ENCODE assay signal across 19 cellular contexts in the genomic region with DNA sequence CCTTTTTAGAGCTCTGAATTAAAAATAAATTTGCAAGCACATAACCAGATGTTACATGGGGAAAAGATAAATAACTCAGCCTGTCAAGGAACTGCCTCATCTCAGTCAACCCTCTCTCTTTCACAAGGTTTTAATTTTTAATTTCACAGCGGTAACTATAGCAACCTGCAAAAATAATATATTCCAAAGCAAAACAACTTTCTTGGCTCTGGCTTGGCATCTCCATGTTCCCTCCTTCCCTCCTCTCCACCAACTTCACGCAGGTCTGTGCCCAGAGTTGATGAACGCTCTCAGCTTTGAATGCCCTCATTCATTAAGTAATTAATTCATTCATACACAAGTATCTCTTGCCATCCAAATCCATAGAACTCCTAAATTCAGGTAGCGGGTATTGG. TPM values are rescaled to one million over a fixed set of nuclear protein-coding genes. Genes with fewer than 3 reads are reported as not detected.
"Had no signal": no experiment of that assay in that cellular context is flagged by ENCODE, and none has a peak within 500 bp of the region (broad histone marks: within the 10 kb centered on the region; RNA-seq: fewer than 3 reads in every experiment).

No MANE protein-coding gene starts in this region.

- H3K4me1 Mint-ChIP-seq: activated CD4-positive, alpha-beta T cell treated with anti-CD3 and anti-CD28 coated beads, Interleukin-2, amount 10 ng/mL, durations not matched to agents 7 days and 5 days; activated naive CD4-positive, alpha-beta T cell treated with anti-CD3 and anti-CD28 coated beads, Interleukin-2, amount 50 U/mL, for 24 hours had no signal

- H3K36me3 ChIP-seq: cardiac muscle cell, left lung, stomach had no signal

- H3K4me3 ChIP-seq: cardiac muscle cell, left lung, psoas muscle, stomach had no signal

- H3K36me3 Mint-ChIP-seq: activated naive CD4-positive, alpha-beta T cell treated with anti-CD3 and anti-CD28 coated beads, Interleukin-2, amount 50 U/mL, for 24 hours had no signal

- ATAC-seq: activated T-cell treated with anti-CD3 and anti-CD28 coated beads, Interleukin-2, amount 50 U/mL, for 72 hours; left lung; psoas muscle; right cardiac atrium had no signal

- H3K9me3 ChIP-seq: left lung, psoas muscle, stomach had no signal

- H3K27ac Mint-ChIP-seq: activated CD4-positive, alpha-beta T cell treated with anti-CD3 and anti-CD28 coated beads, Interleukin-2, amount 10 ng/mL, durations not matched to agents 7 days and 5 days; activated T-cell treated with anti-CD3 and anti-CD28 coated beads, Interleukin-2, amount 50 U/mL, for 72 hours; T-helper 1 cell treated with Interleukin-12 subunit alpha and Interleukin-12 subunit beta and Interleukin-4 antibody, amounts not matched to agents 30 μg/mL and 1 μg/mL, for 36 hours had no signal

- H3K9me3 Mint-ChIP-seq: activated CD4-positive, alpha-beta T cell treated with anti-CD3 and anti-CD28 coated beads, Interleukin-2, amount 10 ng/mL, durations not matched to agents 7 days and 5 days; activated naive CD4-positive, alpha-beta T cell treated with anti-CD3 and anti-CD28 coated beads, Interleukin-2, amount 50 U/mL, for 24 hours; activated T-cell treated with anti-CD3 and anti-CD28 coated beads, Interleukin-2, amount 50 U/mL, for 72 hours; neural crest cell; T-helper 1 cell treated with Interleukin-12 subunit alpha and Interleukin-12 subunit beta and Interleukin-4 antibody, amounts not matched to agents 30 μg/mL and 1 μg/mL, for 36 hours had no signal

- H3K4me3 Mint-ChIP-seq: activated CD4-positive, alpha-beta T cell treated with anti-CD3 and anti-CD28 coated beads, Interleukin-2, amount 10 ng/mL, durations not matched to agents 7 days and 5 days; activated naive CD4-positive, alpha-beta T cell treated with anti-CD3 and anti-CD28 coated beads, Interleukin-2, amount 50 U/mL, for 24 hours; activated T-cell treated with anti-CD3 and anti-CD28 coated beads, Interleukin-2, amount 50 U/mL, for 72 hours; neural crest cell; T-helper 1 cell treated with Interleukin-12 subunit alpha and Interleukin-12 subunit beta and Interleukin-4 antibody, amounts not matched to agents 30 μg/mL and 1 μg/mL, for 36 hours had no signal

- H3K27ac ChIP-seq: cardiac muscle cell, psoas muscle, stomach had no signal

- DNase-seq: activated CD4-positive, alpha-beta T cell treated with anti-CD3 and anti-CD28 coated beads, Interleukin-2, amount 10 ng/mL, durations not matched to agents 7 days and 5 days; activated CD8-positive, alpha-beta memory T cell treated with anti-CD3 and anti-CD28 coated beads for 24 hours; activated effector memory CD4-positive, alpha-beta T cell treated with anti-CD3 and anti-CD28 coated beads, Interleukin-2, amount 50 U/mL, for 16 hours; activated T-cell treated with anti-CD3 and anti-CD28 coated beads, Interleukin-2, amount 50 U/mL, for 72 hours; erythroblast; foreskin melanocyte; glutamatergic neuron; hippocampal formation; kidney; left lung; midbrain; psoas muscle; right cardiac atrium; stimulated activated CD4-positive, alpha-beta T cell treated with anti-CD3 and anti-CD28 coated beads, Interleukin-4, amount 100 ng/mL, for 1 hour; stomach had no signal

- H3K27me3 ChIP-seq: cardiac muscle cell had no signal

- H3K4me1 ChIP-seq: psoas muscle had no signal

RNA-seq across cellular contexts. Expression of gene SIRPA, which starts 32.5 kb away (rescaled TPM):
- total RNA-seq: activated CD4-positive, alpha-beta T cell treated with anti-CD3 and anti-CD28 coated beads, Interleukin-2, amount 10 ng/mL, durations not matched to agents 7 days and 5 days had no signal
